Comparison of ENCODE assay signal across 8 cellular contexts in the genomic region with DNA sequence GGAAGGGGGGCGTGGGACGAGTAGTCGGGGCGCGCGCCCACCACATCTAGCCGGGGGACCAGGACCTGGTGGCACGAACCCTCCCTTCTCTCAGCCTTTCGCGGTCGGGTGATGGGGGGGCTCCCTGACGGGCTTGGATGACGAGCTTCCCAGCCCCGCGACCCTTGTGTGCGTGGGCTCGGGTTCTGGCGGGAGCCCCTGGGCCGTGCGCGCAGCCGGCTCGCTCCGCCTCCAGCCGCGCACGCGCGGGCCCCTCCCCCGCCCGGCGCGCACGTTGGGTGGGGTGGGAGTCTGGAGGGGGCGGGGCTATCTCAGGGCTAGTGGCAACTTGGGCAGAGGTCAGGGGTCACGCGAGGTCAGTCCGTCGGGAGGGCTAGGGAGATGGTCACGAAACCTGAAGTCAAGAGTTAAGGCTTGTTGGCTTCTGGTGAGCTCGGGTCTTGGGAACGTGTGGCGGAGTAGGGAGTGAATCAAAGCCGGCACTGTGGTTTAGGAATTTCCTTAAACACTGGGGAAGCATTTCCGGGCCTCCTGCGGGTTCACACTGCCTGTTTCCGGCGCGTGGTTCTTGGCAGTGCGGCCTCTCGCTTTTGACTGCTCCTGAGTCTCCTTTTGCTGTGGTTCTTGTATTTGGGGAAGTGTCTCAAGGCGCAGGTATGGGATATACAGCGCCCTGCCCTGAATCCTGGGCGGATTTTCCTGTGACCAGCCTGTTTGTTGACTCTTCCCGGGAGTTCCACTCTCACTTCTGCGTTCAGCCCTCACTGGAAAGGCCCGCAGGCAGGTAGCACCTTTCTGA. TPM values are rescaled to one million over a fixed set of nuclear protein-coding genes. Genes with fewer than 3 reads are reported as not detected.
DNase-seq lines count a peak whose midpoint lies in the region; ATAC-seq and TF ChIP-seq lines count a peak whose summit lies in the region.

Gene SRCAP, plus strand, starts transcription at position 356 of the 799 bp plus-strand sequence. CDS start 1,654 bp downstream, outside the sequence.

- peak within 1 kb of the TSS; percentile 80 to 100 for H3K4me3 ChIP-seq in esophagus (ENCODE audit: low read depth in 1 of 2, low read length in 2 of 2)
- H3K4me3 ChIP-seq in mucosa of stomach (ENCODE audit: low read length), result peak within 1 kb of the TSS; percentile 28

- peak; percentile 25 for ATAC-seq in GM21526 (IDR thresholded peaks at IDR 0.05; ENCODE audit: low FRiP score, unreplicated experiment)
- ATAC-seq in activated T-cell treated with anti-CD3 and anti-CD28 coated beads, Interleukin-2, amount 50 U/mL, for 4 hours, result peak; percentile 40 to 47

- H3K4me1 Mint-ChIP-seq in activated T-cell treated with anti-CD3 and anti-CD28 coated beads, Interleukin-2, amount 50 U/mL, for 4 hours (ENCODE audit: low read depth), result peaks cover 27% of the 10 kb centered on the region

- peaks cover 18% of the 10 kb centered on the region for H3K36me3 Mint-ChIP-seq in activated T-cell treated with anti-CD3 and anti-CD28 coated beads, Interleukin-2, amount 50 U/mL, for 4 hours (ENCODE audit: insufficient read depth)

- H3K27me3 Mint-ChIP-seq in activated T-cell treated with anti-CD3 and anti-CD28 coated beads, Interleukin-2, amount 50 U/mL, for 4 hours (ENCODE audit: low read depth), result no peaks in the 10 kb centered on the region

- DNase-seq in DMS 273 (lab: John Stamatoyannopoulos, UW; ENCODE audit: unreplicated experiment) (peak; percentile 93), HuH-7.5 (ENCODE audit: low spot score) (peak; percentile 91)
- peak; percentile 83 for DNase-seq in activated T-cell treated with anti-CD3 and anti-CD28 coated beads, Interleukin-2, amount 50 U/mL, for 4 hours
- peak; percentile 68 to 74 for DNase-seq in stimulated activated CD8-positive, alpha-beta memory T cell treated with anti-CD3 and anti-CD28 coated beads, Interleukin-4, amount 100 ng/mL, for 4 hours (ENCODE audit: low read depth in 2 of 2, low spot score in 1 of 2)

- H3K36me3 ChIP-seq in esophagus (ENCODE audit: control insufficient read depth in 2 of 2, insufficient read depth in 2 of 2, low read length in 1 of 2), result peaks cover 6 to 14% of the 10 kb centered on the region in 2 donors
- peaks cover 4% of the 10 kb centered on the region for H3K36me3 ChIP-seq in mucosa of stomach (ENCODE audit: control insufficient read depth, insufficient read depth, low read length)

- H3K27me3 ChIP-seq in esophagus (ENCODE audit: control insufficient read depth in 1 of 2, insufficient read depth in 2 of 2, low read length in 2 of 2) (no peaks in the 10 kb centered on the region), mucosa of stomach (ENCODE audit: control insufficient read depth, insufficient read depth, low read length) (no peaks in the 10 kb centered on the region)

- H3K9me3 ChIP-seq in esophagus (ENCODE audit: control insufficient read depth in 2 of 2, insufficient read depth in 1 of 2, low read depth in 1 of 2, low read length in 1 of 2) (no peaks in the 10 kb centered on the region), mucosa of stomach (ENCODE audit: control insufficient read depth, low read length) (no peaks in the 10 kb centered on the region)

- H3K27ac ChIP-seq in esophagus (ENCODE audit: low read depth in 2 of 2, low read length in 1 of 2), result peak within 1 kb of the TSS; percentile 99 to 100

- H3K4me1 ChIP-seq in esophagus (ENCODE audit: control insufficient read depth in 2 of 2, insufficient read depth in 2 of 2, low read length in 1 of 2) (no peaks in the 10 kb centered on the region), mucosa of stomach (ENCODE audit: control insufficient read depth, insufficient read depth, low read length) (peaks cover 10% of the 10 kb centered on the region)

- peak within 1 kb of the TSS; percentile 97 for H3K9ac ChIP-seq in mucosa of stomach (ENCODE audit: low read length)

- H3K9me3 Mint-ChIP-seq in activated T-cell treated with anti-CD3 and anti-CD28 coated beads, Interleukin-2, amount 50 U/mL, for 4 hours, result no peaks in the 10 kb centered on the region

- H3K4me3 Mint-ChIP-seq in activated T-cell treated with anti-CD3 and anti-CD28 coated beads, Interleukin-2, amount 50 U/mL, for 4 hours, result peak within 1 kb of the TSS; percentile 93

- WGBS in esophagus, 2 donors, result 1% methylated on average over 57 of the region's 57 CpGs

TF ChIP-seq in PFSK-1, 5 proteins besides CTCF, POLR2A, EP300 and RAD21:
- TF ChIP-seq SIN3A (IDR thresholded peaks at IDR 0.05; ENCODE audit: borderline replicate concordance, insufficient read depth, low read length) (peak; percentile 85; the same call in 1 of the 2 replicates), TAF1 (IDR thresholded peaks at IDR 0.05; ENCODE audit: borderline replicate concordance, insufficient read depth, low read length) (peak; percentile 45; the same call in 1 of the 2 replicates), FOXP2 (optimal IDR thresholded peaks at IDR 0.05; ENCODE audit: borderline replicate concordance, extremely low read depth, extremely low read length, insufficient read depth) (peak; percentile 28), POLR2AphosphoS5 (IDR thresholded peaks at IDR 0.05; ENCODE audit: low read depth, low read length) (peak; percentile 55; the same call in 1 of the 2 replicates), REST (IDR thresholded peaks at IDR 0.05; ENCODE audit: insufficient read depth in 1 of 2, low read depth in 2 of 2, low read length in 2 of 2) (no peak)

RNA-seq across cellular contexts. Expression of gene SRCAP, which starts in this region (rescaled TPM):
- polyA plus RNA-seq in PFSK-1 (2012; ENCODE audit: insufficient read length, low read depth), result 14.5 TPM
- 100 to 1,000 TPM in 1 of 3 donors, 10 to 100 TPM in 2; 86.3 to 100 (median 96.5) TPM for total RNA-seq in activated T-cell treated with anti-CD3 and anti-CD28 coated beads, Interleukin-2, amount 50 U/mL, for 4 hours
- 10 to 100 TPM in 1 of 2 donors, 1 to 10 TPM in 1; 4.9 to 20.9 TPM for polyA plus RNA-seq in esophagus

Comparison
In these comparisons a context has a peak if more than half of its experiments do, and no peak if none do; other contexts are left out.
1. Peak in every context shown above with its lines: DNase-seq, ATAC-seq, H3K4me3 ChIP-seq and H3K27ac ChIP-seq.